ENCODE assay signal across 10 cellular contexts in genomic region chr7:128911441-128912031, GRCh38. TPM values are rescaled to one million over a fixed set of nuclear protein-coding genes. Genes with fewer than 3 reads are reported as not detected.
DNase-seq lines count a peak whose midpoint lies in the region; ATAC-seq and TF ChIP-seq lines count a peak whose summit lies in the region.
"Had no signal": no experiment of that assay in that cellular context is flagged by ENCODE, and none has a peak within 500 bp of the region (broad histone marks: within the 10 kb centered on the region; RNA-seq: fewer than 3 reads in every experiment).

No MANE protein-coding gene starts in this region.

- WGBS in HUES64: 20% methylated on average over 8 of the region's 8 CpGs

- TF ChIP-seq CTCF in BE2C (IDR thresholded peaks at IDR 0.05; ENCODE audit: low read depth, low read length) (no peak), mucosa of descending colon (IDR thresholded peaks at IDR 0.05) (no peak), foreskin keratinocyte (conservative IDR thresholded peaks at IDR 0.05) (no peak)

- no peak overlapping the region; the same call in 1 of the 2 replicates for H3K9ac ChIP-seq in HUES64 (ENCODE audit: low read depth, low read length)

- no peaks in the 10 kb centered on the region for H3K36me3 ChIP-seq in BE2C
- no peaks in the 10 kb centered on the region for H3K36me3 ChIP-seq in HUES64 (ENCODE audit: insufficient read depth, low read length)
- no peaks in the 10 kb centered on the region for H3K36me3 ChIP-seq in mucosa of descending colon (ENCODE audit: low read depth)
- H3K36me3 ChIP-seq: ascending aorta had no signal

- peak overlapping the region; percentile 61; the same call in 1 of the 2 replicates for H3K27ac ChIP-seq in HUES64 (ENCODE audit: low read depth, low read length)
- H3K27ac ChIP-seq in foreskin keratinocyte: no peak overlapping the region
- H3K27ac ChIP-seq: ascending aorta had no signal

- H3K4me1 ChIP-seq in BE2C (peaks cover 10% of the 10 kb centered on the region), HUES64 (ENCODE audit: insufficient read depth, low read length) (peaks cover 21% of the 10 kb centered on the region), mucosa of descending colon (ENCODE audit: low read depth) (peaks cover 9% of the 10 kb centered on the region), foreskin keratinocyte (no peaks in the 10 kb centered on the region)

- H3K27me3 ChIP-seq in BE2C: no peaks in the 10 kb centered on the region
- peaks cover 59% of the 10 kb centered on the region for H3K27me3 ChIP-seq in HUES64 (ENCODE audit: insufficient read depth, low read length)
- peaks cover 72% of the 10 kb centered on the region for H3K27me3 ChIP-seq in foreskin keratinocyte
- H3K27me3 ChIP-seq: ascending aorta had no signal

- DNase-seq in BE2C (peak; percentile 50), ecto neural progenitor cell (ENCODE audit: low spot score) (peak; percentile 63), mucosa of descending colon (peak; percentile 61 to 77 (median 69)), foreskin keratinocyte (no peak)
- DNase-seq in stimulated activated CD4-positive, alpha-beta T cell treated with anti-CD3 and anti-CD28 coated beads, Interleukin-4, amount 100 ng/mL, for 24 hours: no peak
- DNase-seq: stimulated activated CD4-positive, alpha-beta T cell treated with anti-CD3 and anti-CD28 coated beads, Interleukin-12 subunit alpha, Interleukin-12 subunit beta, amount 100 ng/mL, for 4 hours had no signal

- H3K4me3 ChIP-seq in BE2C (ENCODE audit: low read depth, low read length) (no peak overlapping the region), HUES64 (ENCODE audit: low read length) (no peak overlapping the region), mucosa of descending colon (no peak overlapping the region)
- H3K4me3 ChIP-seq: ascending aorta had no signal

- H3K9me3 ChIP-seq in BE2C: no peaks in the 10 kb centered on the region
- H3K9me3 ChIP-seq in HUES64 (ENCODE audit: insufficient read depth, low read depth, low read length): no peaks in the 10 kb centered on the region
- no peaks in the 10 kb centered on the region for H3K9me3 ChIP-seq in mucosa of descending colon
- H3K9me3 ChIP-seq: ascending aorta had no signal

- ATAC-seq in mucosa of descending colon (peak; percentile 86), GM18502 (IDR thresholded peaks at IDR 0.05; ENCODE audit: poor library complexity, unreplicated experiment) (no peak), GM21526 (IDR thresholded peaks at IDR 0.05; ENCODE audit: low FRiP score, unreplicated experiment) (no peak), foreskin keratinocyte (no peak)

- intact Hi-C loops in mucosa of descending colon (cut with DNase I, micrococcal nuclease): no loop called here

RNA-seq across cellular contexts. Expression of gene KCP, which starts 1.0 kb away (rescaled TPM):
- 5.7 TPM for polyA plus RNA-seq in BE2C (2012; ENCODE audit: insufficient read depth, insufficient read length, low read depth)
- polyA plus RNA-seq in HUES64 (2013, experiment 1 of 2): 3.8 TPM
- polyA plus RNA-seq in HUES64 (2013, experiment 2 of 2): 4.2 TPM
- total RNA-seq in mucosa of descending colon (1 to 10 TPM in 2 of 3 donors, under 1 TPM in 1; 0.47 to 1.7 (median 1.4) TPM), foreskin keratinocyte (0.03 TPM in 1 of 2 replicates, not detected in the other)
- polyA plus RNA-seq in foreskin keratinocyte: 0.03 TPM in 2 replicates

RNA-seq across cellular contexts. Expression of gene IRF5, which starts 26.2 kb away (rescaled TPM):
- 1.1 TPM for polyA plus RNA-seq in BE2C (2012; ENCODE audit: insufficient read depth, insufficient read length, low read depth)
- polyA plus RNA-seq in HUES64 (2013, experiment 1 of 2): 0.15 TPM
- 0.38 TPM for polyA plus RNA-seq in HUES64 (2013, experiment 2 of 2)
- total RNA-seq in mucosa of descending colon (10 to 100 TPM in 1 of 3 donors, 1 to 10 TPM in 2; 6.9 to 10.1 (median 9.0) TPM), foreskin keratinocyte (0.81 and 1.1 TPM in 2 replicates)
- polyA plus RNA-seq in foreskin keratinocyte: 0.71 and 0.74 TPM in 2 replicates
- total RNA-seq: ascending aorta had no signal

RNA-seq across cellular contexts. Expression of gene ATP6V1F, which starts 48.9 kb away (rescaled TPM):
- polyA plus RNA-seq in BE2C (2012; ENCODE audit: insufficient read depth, insufficient read length, low read depth): 748 TPM
- 86.3 TPM for polyA plus RNA-seq in HUES64 (2013, experiment 1 of 2)
- 114 TPM for polyA plus RNA-seq in HUES64 (2013, experiment 2 of 2)
- total RNA-seq in mucosa of descending colon (10 to 100 TPM; 55.6 to 85.5 (median 82.4) TPM), foreskin keratinocyte (126 and 133 TPM in 2 replicates)
- 266 and 275 TPM in 2 replicates for polyA plus RNA-seq in foreskin keratinocyte

Comparison
In these comparisons a context has a peak if more than half of its experiments do, and no peak if none do; other contexts are left out.
1. DNase-seq: peak in BE2C (single experiment), ecto neural progenitor cell (single experiment) and mucosa of descending colon (3 of 3); none in stimulated activated CD4-positive, alpha-beta T cell treated with anti-CD3 and anti-CD28 coated beads, Interleukin-4, amount 100 ng/mL, for 24 hours (single experiment) and foreskin keratinocyte (0 of 2).